In the genomic region with DNA sequence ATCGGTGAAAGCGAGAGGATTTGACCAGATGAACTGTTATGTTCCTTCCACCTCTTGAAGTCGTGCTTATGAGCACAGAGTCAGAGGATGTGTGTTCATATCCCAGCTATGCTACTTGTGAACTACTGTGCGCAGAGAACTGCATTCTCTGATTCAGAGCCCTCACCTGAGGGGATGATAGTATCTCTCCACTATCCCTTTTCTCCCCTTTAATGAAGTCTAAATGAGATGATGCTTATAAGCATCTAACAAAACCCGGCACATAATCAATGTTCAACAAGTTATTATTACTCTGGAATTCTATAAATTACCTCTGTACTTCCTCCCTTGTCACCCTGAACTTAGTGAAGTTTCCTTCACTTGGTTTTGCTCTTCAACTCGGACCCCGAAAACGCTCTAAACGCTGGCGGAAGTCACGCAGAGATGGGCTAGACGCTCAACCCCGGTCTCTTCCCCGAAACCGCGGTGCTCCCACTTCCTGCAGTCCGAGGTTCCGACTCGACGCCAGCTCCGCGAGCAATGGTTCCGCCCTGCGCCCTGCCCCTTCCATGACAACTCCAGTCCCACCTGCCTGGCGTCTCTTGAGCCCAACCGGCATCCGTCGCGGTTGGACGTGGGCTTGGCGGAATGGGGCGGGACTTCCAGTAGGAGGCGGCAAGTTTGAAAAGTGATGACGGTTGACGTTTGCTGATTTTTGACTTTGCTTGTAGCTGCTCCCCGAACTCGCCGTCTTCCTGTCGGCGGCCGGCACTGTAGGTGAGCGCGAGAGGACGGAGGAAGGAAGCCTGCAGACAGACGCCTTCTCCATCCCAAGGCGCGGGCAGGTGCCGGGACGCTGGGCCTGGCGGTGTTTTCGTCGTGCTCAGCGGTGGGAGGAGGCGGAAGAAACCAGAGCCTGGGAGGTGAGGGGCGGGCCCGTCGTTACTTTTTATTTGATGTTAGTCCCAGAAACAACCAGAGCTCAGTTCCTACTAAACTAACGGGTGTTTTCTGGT, we compare ENCODE assay signal across 1 cellular context.
TF ChIP-seq lines count a peak whose summit lies in the region.

TSS of gene NUF2 (plus strand) at position 644 of the 995 bp plus-strand sequence. CDS start 4,098 bp downstream, outside the sequence.

TF ChIP-seq in K562, 482 proteins besides CTCF, POLR2A, EP300 and RAD21 (continued from another document and continues in another):
- TF ChIP-seq ZEB2 (IDR thresholded peaks at IDR 0.05) = peak; percentile 99
- peak; percentile 100 for TF ChIP-seq SP1 (CRISPR knock-in tag; IDR thresholded peaks at IDR 0.05)
- no peak for TF ChIP-seq NR3C1 (CRISPR knock-in tag; IDR thresholded peaks at IDR 0.05)
- 0 out of 2 replicates have a peak, but pooled peaks have one; percentile 40 for TF ChIP-seq ZSCAN32 (CRISPR knock-in tag; IDR thresholded peaks at IDR 0.05)
- TF ChIP-seq THAP12 (CRISPR knock-in tag; IDR thresholded peaks at IDR 0.05) = no peak; the same call in 1 of the 2 replicates
- TF ChIP-seq HMBOX1 (IDR thresholded peaks at IDR 0.05) = no peak
- 0 out of 2 replicates have a peak, but pooled peaks have one; percentile 35 for TF ChIP-seq ZNF12 (CRISPR knock-in tag; IDR thresholded peaks at IDR 0.05)
- peak; percentile 100 for TF ChIP-seq MTA3 (IDR thresholded peaks at IDR 0.05; ENCODE audit: borderline replicate concordance)
- TF ChIP-seq GATAD2B (IDR thresholded peaks at IDR 0.05; ENCODE audit: borderline replicate concordance) = peak; percentile 89
- peak; percentile 82 for TF ChIP-seq BHLHE40 (IDR thresholded peaks at IDR 0.05; ENCODE audit: low read length)
- peak; percentile 99 for TF ChIP-seq NCOA1 (IDR thresholded peaks at IDR 0.05; ENCODE audit: low read depth)
- no peak for TF ChIP-seq BACH1 (tag; IDR thresholded peaks at IDR 0.05)
- TF ChIP-seq EWSR1 (IDR thresholded peaks at IDR 0.05; ENCODE audit: borderline replicate concordance, low read depth, partially characterized antibody) = no peak
- no peak for TF ChIP-seq NR2F6 (CRISPR knock-in tag; IDR thresholded peaks at IDR 0.05)
- peak; percentile 98 for TF ChIP-seq CXXC5 (CRISPR knock-in tag; IDR thresholded peaks at IDR 0.05)
- TF ChIP-seq NFRKB (IDR thresholded peaks at IDR 0.05; ENCODE audit: low read depth) = peak; percentile 78; the same call in 1 of the 2 replicates
- peak; percentile 39; the same call in 1 of the 2 replicates for TF ChIP-seq LEF1 (IDR thresholded peaks at IDR 0.05)
- TF ChIP-seq ZNF408 (CRISPR knock-in tag; IDR thresholded peaks at IDR 0.05; ENCODE audit: low read depth) = no peak
- no peak for TF ChIP-seq CHCHD3 (CRISPR knock-in tag; IDR thresholded peaks at IDR 0.05)
- peak; percentile 64; the same call in 1 of the 2 replicates for TF ChIP-seq ZNF75A (CRISPR knock-in tag; IDR thresholded peaks at IDR 0.05)
- TF ChIP-seq LARP7 (IDR thresholded peaks at IDR 0.05) = peak; percentile 79
- TF ChIP-seq SAP30 (IDR thresholded peaks at IDR 0.05; ENCODE audit: borderline replicate concordance, insufficient read depth, low read depth, low read length, poor library complexity, severe bottlenecking) = peak; percentile 100
- TF ChIP-seq HDAC1 (IDR thresholded peaks at IDR 0.05) = peak; percentile 67 to 100; a peak in 3 of 4 replicates
- TF ChIP-seq ZNF165 (CRISPR knock-in tag; IDR thresholded peaks at IDR 0.05; ENCODE audit: borderline replicate concordance) = peak; percentile 60; the same call in 1 of the 2 replicates
- no peak for TF ChIP-seq MECOM (CRISPR knock-in tag; IDR thresholded peaks at IDR 0.05)
- TF ChIP-seq HBP1 (CRISPR knock-in tag; IDR thresholded peaks at IDR 0.05) = no peak
- TF ChIP-seq SMAD1 (IDR thresholded peaks at IDR 0.05; ENCODE audit: low read depth, low read length, partially characterized antibody) = peak; percentile 87
- peak; percentile 99 for TF ChIP-seq ZC3H11A (IDR thresholded peaks at IDR 0.05; ENCODE audit: low read depth, low read length)
- no peak for TF ChIP-seq HMG20A (CRISPR knock-in tag; conservative IDR thresholded peaks at IDR 0.05)
- peak; percentile 97 for TF ChIP-seq HDAC2 (IDR thresholded peaks at IDR 0.05)
- TF ChIP-seq ARID1B (IDR thresholded peaks at IDR 0.05) = peak; percentile 64
- TF ChIP-seq NFE2L1 (tag; IDR thresholded peaks at IDR 0.05; ENCODE audit: borderline replicate concordance, low read depth) = no peak
- TF ChIP-seq HSF4 (CRISPR knock-in tag; IDR thresholded peaks at IDR 0.05; ENCODE audit: borderline replicate concordance) = no peak
- TF ChIP-seq, protein P1, sequence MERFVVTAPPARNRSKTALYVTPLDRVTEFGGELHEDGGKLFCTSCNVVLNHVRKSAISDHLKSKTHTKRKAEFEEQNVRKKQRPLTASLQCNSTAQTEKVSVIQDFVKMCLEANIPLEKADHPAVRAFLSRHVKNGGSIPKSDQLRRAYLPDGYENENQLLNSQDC (CRISPR knock-in tag; IDR thresholded peaks at IDR 0.05) = peak; percentile 56; the same call in 1 of the 2 replicates
- TF ChIP-seq MXD1 (CRISPR knock-in tag; IDR thresholded peaks at IDR 0.05; ENCODE audit: borderline replicate concordance, poor library complexity, severe bottlenecking) = no peak
- peak; percentile 100 for TF ChIP-seq E2F4 (CRISPR knock-in tag; IDR thresholded peaks at IDR 0.05; ENCODE audit: low read depth)
- peak; percentile 92; the same call in 1 of the 2 replicates for TF ChIP-seq HLTF (IDR thresholded peaks at IDR 0.05)
- TF ChIP-seq ZBTB33 (CRISPR knock-in tag; IDR thresholded peaks at IDR 0.05) = peak; percentile 58
- TF ChIP-seq, protein P2, sequence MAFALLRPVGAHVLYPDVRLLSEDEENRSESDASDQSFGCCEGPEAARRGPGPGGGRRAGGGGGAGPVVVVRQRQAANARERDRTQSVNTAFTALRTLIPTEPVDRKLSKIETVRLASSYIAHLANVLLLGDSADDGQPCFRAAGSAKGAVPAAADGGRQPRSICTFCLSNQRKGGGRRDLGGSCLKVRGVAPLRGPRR (CRISPR knock-in tag; IDR thresholded peaks at IDR 0.05) = 0 out of 2 replicates have a peak, but pooled peaks have one; percentile 27
- TF ChIP-seq MITF (IDR thresholded peaks at IDR 0.05) = 0 out of 2 replicates have a peak, but pooled peaks have one; percentile 49
- peak; percentile 64; the same call in 1 of the 2 replicates for TF ChIP-seq SMAD3 (CRISPR knock-in tag; conservative IDR thresholded peaks at IDR 0.05)
- TF ChIP-seq SMARCE1 (IDR thresholded peaks at IDR 0.05) = no peak
- TF ChIP-seq ZNF174 (CRISPR knock-in tag; IDR thresholded peaks at IDR 0.05) = no peak
- peak; percentile 60; the same call in 1 of the 2 replicates for TF ChIP-seq ZNF436 (CRISPR knock-in tag; IDR thresholded peaks at IDR 0.05)
- TF ChIP-seq KAT8 (IDR thresholded peaks at IDR 0.05; ENCODE audit: low read depth) = no peak; the same call in 1 of the 2 replicates
- TF ChIP-seq E2F3 (CRISPR knock-in tag; IDR thresholded peaks at IDR 0.05) = peak; percentile 88
- TF ChIP-seq, protein P3, sequence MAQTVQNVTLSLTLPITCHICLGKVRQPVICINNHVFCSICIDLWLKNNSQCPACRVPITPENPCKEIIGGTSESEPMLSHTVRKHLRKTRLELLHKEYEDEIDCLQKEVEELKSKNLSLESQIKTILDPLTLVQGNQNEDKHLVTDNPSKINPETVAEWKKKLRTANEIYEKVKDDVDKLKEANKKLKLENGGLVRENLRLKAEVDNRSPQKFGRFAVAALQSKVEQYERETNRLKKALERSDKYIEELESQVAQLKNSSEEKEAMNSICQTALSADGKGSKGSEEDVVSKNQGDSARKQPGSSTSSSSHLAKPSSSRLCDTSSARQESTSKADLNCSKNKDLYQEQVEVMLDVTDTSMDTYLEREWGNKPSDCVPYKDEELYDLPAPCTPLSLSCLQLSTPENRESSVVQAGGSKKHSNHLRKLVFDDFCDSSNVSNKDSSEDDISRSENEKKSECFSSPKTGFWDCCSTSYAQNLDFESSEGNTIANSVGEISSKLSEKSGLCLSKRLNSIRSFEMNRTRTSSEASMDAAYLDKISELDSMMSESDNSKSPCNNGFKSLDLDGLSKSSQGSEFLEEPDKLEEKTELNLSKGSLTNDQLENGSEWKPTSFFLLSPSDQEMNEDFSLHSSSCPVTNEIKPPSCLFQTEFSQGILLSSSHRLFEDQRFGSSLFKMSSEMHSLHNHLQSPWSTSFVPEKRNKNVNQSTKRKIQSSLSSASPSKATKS (CRISPR knock-in tag; IDR thresholded peaks at IDR 0.05) = no peak
- TF ChIP-seq E2F6 (IDR thresholded peaks at IDR 0.05; ENCODE audit: borderline replicate concordance in 1 of 2, extremely low read depth in 1 of 2, insufficient read depth in 1 of 2, insufficient read length in 1 of 2, low read depth in 1 of 2, low read length in 1 of 2, poor library complexity in 1 of 2, severe bottlenecking in 1 of 2) = peak; percentile 64 to 96
- TF ChIP-seq ILF3 (IDR thresholded peaks at IDR 0.05; ENCODE audit: borderline replicate concordance) = no peak
